ENCODE assay signal across 8 cellular contexts in the genomic region with DNA sequence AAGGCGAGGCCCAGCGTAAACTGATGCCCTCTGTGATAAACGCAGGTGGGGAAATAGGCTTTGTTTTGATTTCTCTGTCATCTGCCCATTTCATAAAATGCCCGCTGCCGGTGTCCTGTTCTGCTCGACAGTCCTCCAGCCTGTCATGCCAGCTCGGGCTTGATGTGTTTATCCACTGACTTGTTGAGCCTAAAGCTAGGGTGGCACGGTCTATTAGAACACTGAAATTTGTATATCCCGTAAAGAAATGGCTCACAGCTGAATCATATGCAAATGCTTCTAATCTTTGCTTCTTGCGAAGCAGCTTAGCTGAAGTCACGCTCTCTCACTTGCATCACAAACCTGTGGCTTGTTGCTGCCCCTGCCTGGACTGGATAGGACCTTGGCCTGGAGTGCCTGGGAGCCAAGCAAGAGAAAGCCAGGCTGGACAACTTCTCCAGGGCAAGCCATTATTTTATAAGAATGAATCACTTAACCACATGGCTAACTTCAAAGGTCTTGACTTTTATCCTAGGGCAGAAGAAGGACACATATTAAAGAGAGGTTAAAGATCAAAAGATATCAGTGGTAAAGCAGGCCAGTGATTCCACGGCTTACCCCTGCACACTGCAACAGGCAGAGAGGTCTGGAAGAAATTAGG. TPM values are rescaled to one million over a fixed set of nuclear protein-coding genes. Genes with fewer than 3 reads are reported as not detected.
DNase-seq lines count a peak whose midpoint lies in the region; ATAC-seq and TF ChIP-seq lines count a peak whose summit lies in the region.

No MANE protein-coding gene starts in this region.

- H3K9me3 Mint-ChIP-seq in activated T-helper 17 cell treated with anti-CD3 and anti-CD28 coated beads, Interleukin-2, amount 50 U/mL, for 72 hours, result no peaks in the 10 kb centered on the region

- peak; percentile 37 for TF ChIP-seq CTCF in kidney epithelial cell (IDR thresholded peaks at IDR 0.05; ENCODE audit: insufficient read depth, low read length, poor library complexity, severe bottlenecking)

- H3K27ac Mint-ChIP-seq in activated T-helper 17 cell treated with anti-CD3 and anti-CD28 coated beads, Interleukin-2, amount 50 U/mL, for 72 hours, result peak overlapping the region; percentile 28

- peak; percentile 47 for DNase-seq in stimulated activated CD4-positive, alpha-beta T cell treated with anti-CD3 and anti-CD28 coated beads, Interleukin-1b, Interleukin-23, amount 100 ng/mL, for 48 hours
- DNase-seq in stimulated activated CD4-positive, alpha-beta T cell treated with anti-CD3 and anti-CD28 coated beads, Interleukin-2, amount 100 ng/mL, for 48 hours, result no peak
- DNase-seq in kidney epithelial cell (ENCODE audit: low read depth) (peak; percentile 97), D341Med (ENCODE audit: low spot score) (no peak), putamen (ENCODE audit: low spot score) (no peak)

- peaks cover 28% of the 10 kb centered on the region for H3K4me1 Mint-ChIP-seq in activated T-helper 17 cell treated with anti-CD3 and anti-CD28 coated beads, Interleukin-2, amount 50 U/mL, for 72 hours

- no peaks in the 10 kb centered on the region for H3K36me3 ChIP-seq in kidney epithelial cell (ENCODE audit: control insufficient read depth, insufficient read depth, low read length)

- ATAC-seq in activated T-helper 17 cell treated with anti-CD3 and anti-CD28 coated beads, Interleukin-2, amount 50 U/mL, for 72 hours (replicated peaks), result peak; percentile 52
- ATAC-seq in GM19023 (IDR thresholded peaks at IDR 0.05; ENCODE audit: unreplicated experiment), result no peak
- ATAC-seq in HG02678 (IDR thresholded peaks at IDR 0.05; ENCODE audit: unreplicated experiment), result no peak

- H3K4me3 ChIP-seq in kidney epithelial cell (ENCODE audit: low read depth, low read length), result no peak overlapping the region

- H3K4me3 Mint-ChIP-seq in activated T-helper 17 cell treated with anti-CD3 and anti-CD28 coated beads, Interleukin-2, amount 50 U/mL, for 72 hours, result peak overlapping the region; percentile 21

- peaks cover 21% of the 10 kb centered on the region for H3K27me3 Mint-ChIP-seq in activated T-helper 17 cell treated with anti-CD3 and anti-CD28 coated beads, Interleukin-2, amount 50 U/mL, for 72 hours

- peaks cover 5% of the 10 kb centered on the region for H3K36me3 Mint-ChIP-seq in activated T-helper 17 cell treated with anti-CD3 and anti-CD28 coated beads, Interleukin-2, amount 50 U/mL, for 72 hours (ENCODE audit: low read depth)

- no peaks in the 10 kb centered on the region for H3K27me3 ChIP-seq in kidney epithelial cell (ENCODE audit: control insufficient read depth, insufficient read depth, low read length)

RNA-seq across cellular contexts. Expression of gene EHF, which starts 33.1 kb away (rescaled TPM):
- under 1 TPM in 1 of 2 donors, not detected in 1; 0.35 TPM for total RNA-seq in activated T-helper 17 cell treated with anti-CD3 and anti-CD28 coated beads, Interleukin-2, amount 50 U/mL, for 72 hours
- 45.8 and 47.3 TPM in 2 replicates for total RNA-seq in kidney epithelial cell

Comparison
In these comparisons a context has a peak if more than half of its experiments do, and no peak if none do; other contexts are left out.
1. DNase-seq: peak in stimulated activated CD4-positive, alpha-beta T cell treated with anti-CD3 and anti-CD28 coated beads, Interleukin-1b, Interleukin-23, amount 100 ng/mL, for 48 hours (single experiment) and kidney epithelial cell (single experiment); none in stimulated activated CD4-positive, alpha-beta T cell treated with anti-CD3 and anti-CD28 coated beads, Interleukin-2, amount 100 ng/mL, for 48 hours (0 of 2), D341Med (single experiment) and putamen (single experiment).
2. RNA of gene EHF, which starts 33.1 kb away (total RNA-seq): 45.8 to 47.3 TPM in kidney epithelial cell; 0.35 TPM in activated T-helper 17 cell treated with anti-CD3 and anti-CD28 coated beads, Interleukin-2, amount 50 U/mL, for 72 hours; every median in the first group is over 10 times any median in the second.